16 cellular contexts compared by ENCODE assay signal in the genomic region with DNA sequence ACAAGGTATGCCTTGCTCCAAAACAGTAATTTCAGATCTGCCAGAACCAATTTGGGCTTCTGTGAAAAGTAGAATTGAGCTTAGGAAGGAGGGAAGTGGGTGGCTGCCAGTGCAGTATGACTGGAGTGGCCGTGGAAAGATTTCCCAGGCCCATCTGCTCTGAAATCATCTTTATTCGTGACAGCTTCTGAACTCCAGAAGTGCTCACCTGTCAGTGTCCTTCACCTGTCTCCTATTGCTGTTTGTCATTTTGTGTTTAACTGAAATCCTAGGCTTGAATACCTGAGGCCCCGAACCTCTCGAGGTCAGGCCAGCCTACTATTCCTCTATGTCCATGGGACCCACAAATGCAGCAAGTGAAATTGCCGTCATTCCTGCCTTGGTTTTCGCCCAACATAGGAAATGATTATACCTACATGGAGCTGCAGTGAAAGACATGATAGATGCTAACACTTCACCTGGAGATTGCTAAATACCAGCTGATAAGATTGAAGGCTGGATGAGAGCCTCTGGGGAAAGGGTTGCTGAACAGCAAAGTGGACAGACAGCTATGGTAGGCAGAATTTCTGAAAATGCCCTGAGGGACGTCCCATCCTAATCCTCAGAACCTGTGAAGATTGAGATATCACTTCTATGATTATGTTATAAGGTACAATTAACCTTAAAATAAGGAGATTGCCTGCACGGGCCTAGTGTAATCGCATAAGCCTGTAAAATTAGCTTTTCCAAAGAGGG.
DNase-seq lines count a peak whose midpoint lies in the region; ATAC-seq, FAIRE-seq and TF ChIP-seq lines count a peak whose summit lies in the region.
"Had no signal": no experiment of that assay in that cellular context is flagged by ENCODE, and none has a peak within 500 bp of the region (broad histone marks: within the 10 kb centered on the region; RNA-seq: fewer than 3 reads in every experiment).

No MANE protein-coding gene starts in this region.

- H3K36me3 ChIP-seq in BLaER1: peaks cover 12% of the 10 kb centered on the region; the same call in 1 of the 2 replicates
- no peaks in the 10 kb centered on the region for H3K36me3 ChIP-seq in esophagus muscularis mucosa
- no peaks in the 10 kb centered on the region for H3K36me3 ChIP-seq in A673 (ENCODE audit: insufficient read depth, low read length, poor library complexity, severe bottlenecking)

- H3K9me3 ChIP-seq in BLaER1: peaks cover 38% of the 10 kb centered on the region
- peaks cover 0 to 15% (median 2%) of the 10 kb centered on the region in 4 donors for H3K9me3 ChIP-seq in esophagus muscularis mucosa
- no peaks in the 10 kb centered on the region for H3K9me3 ChIP-seq in A673 (ENCODE audit: low read depth, low read length, poor library complexity, severe bottlenecking)

- no peak for TF ChIP-seq CTCF in esophagus muscularis mucosa (IDR thresholded peaks at IDR 0.05)
- TF ChIP-seq CTCF in osteocyte (IDR thresholded peaks at IDR 0.05): no peak
- no peak for TF ChIP-seq CTCF in A673 (conservative IDR thresholded peaks at IDR 0.05; ENCODE audit: low read depth, low read length)

- peak overlapping the region; percentile 42 for H3K27ac Mint-ChIP-seq in osteocyte (ENCODE audit: unreplicated experiment)
- H3K27ac Mint-ChIP-seq: B cell; CD8-positive, alpha-beta T cell had no signal

- peak; percentile 28 for FAIRE-seq in GM12891 (lab: Jason Lieb, UNC)
- FAIRE-seq: H54 had no signal

- DNase-seq in GM12891 (ENCODE audit: insufficient read length, low spot score): no peak
- DNase-seq in esophagus muscularis mucosa (ENCODE audit: extremely low spot score): peak; percentile 62
- DNase-seq in osteocyte (ENCODE audit: extremely low spot score, unreplicated experiment): no peak
- no peak for DNase-seq in stimulated activated CD4-positive, alpha-beta T cell treated with anti-CD3 and anti-CD28 coated beads, Interleukin-4, amount 100 ng/mL, for 4 hours
- no peak for DNase-seq in A673 (ENCODE audit: low spot score)
- DNase-seq: CD8-positive, alpha-beta T cell; COR-L47; DND-41; GDM1 had no signal

- no peaks in the 10 kb centered on the region for H3K27me3 ChIP-seq in BLaER1
- no peaks in the 10 kb centered on the region for H3K27me3 ChIP-seq in esophagus muscularis mucosa
- no peaks in the 10 kb centered on the region for H3K27me3 ChIP-seq in A673 (replicated peaks; ENCODE audit: insufficient read depth, low read depth, low read length, poor library complexity)

- ATAC-seq in GM19351 (IDR thresholded peaks at IDR 0.05; ENCODE audit: unreplicated experiment) (no peak), HG03196 (IDR thresholded peaks at IDR 0.05; ENCODE audit: unreplicated experiment) (no peak)
- ATAC-seq: CD8-positive, alpha-beta T cell had no signal

- H4K20me1 ChIP-seq in BLaER1: no peaks in the 10 kb centered on the region

- H3K4me3 ChIP-seq in BLaER1 (no peak overlapping the region), esophagus muscularis mucosa (no peak overlapping the region), A673 (ENCODE audit: low read depth, low read length, poor library complexity, severe bottlenecking) (no peak overlapping the region)
- H3K4me3 ChIP-seq: GM23248 had no signal

- no peak overlapping the region for H3K4me3 Mint-ChIP-seq in osteocyte (ENCODE audit: unreplicated experiment)
- H3K4me3 Mint-ChIP-seq: B cell; CD14-positive monocyte; CD8-positive, alpha-beta T cell had no signal

- H3K9me3 Mint-ChIP-seq in osteocyte (ENCODE audit: unreplicated experiment): peaks cover 5% of the 10 kb centered on the region

- peaks cover 37% of the 10 kb centered on the region for H3K4me1 ChIP-seq in BLaER1
- H3K4me1 ChIP-seq in esophagus muscularis mucosa: no peaks in the 10 kb centered on the region
- H3K4me1 ChIP-seq in A673 (ENCODE audit: insufficient read depth, low read length, poor library complexity, severe bottlenecking): no peaks in the 10 kb centered on the region

- no peak overlapping the region for H3K9ac ChIP-seq in BLaER1
- H3K9ac ChIP-seq: GM23248 had no signal

- TF ChIP-seq EP300 in esophagus muscularis mucosa (IDR thresholded peaks at IDR 0.05): no peak

- peaks cover 22% of the 10 kb centered on the region for H3K4me1 Mint-ChIP-seq in osteocyte (ENCODE audit: unreplicated experiment)

- BruUV-seq in A673 (replicated peaks; lab: Mats Ljungman, UMichigan): no TSS peak

- H3K36me3 Mint-ChIP-seq in osteocyte (ENCODE audit: unreplicated experiment): peaks cover 6% of the 10 kb centered on the region

- H3K27me3 Mint-ChIP-seq in osteocyte (ENCODE audit: unreplicated experiment): no peaks in the 10 kb centered on the region
- H3K27me3 Mint-ChIP-seq: B cell had no signal

- peak overlapping the region; percentile 41 for H3K4me2 ChIP-seq in BLaER1

- CTCF ChIA-PET in A673 (lab: Charles Lee): no interaction called here

- WGBS in esophagus muscularis mucosa: 87% methylated on average over 9 of the region's 9 CpGs

- H3K27ac ChIP-seq in BLaER1 (no peak overlapping the region), esophagus muscularis mucosa (replicated peaks in 1 of 4) (no peak overlapping the region), A673 (ENCODE audit: low read depth, low read length, poor library complexity, severe bottlenecking) (no peak overlapping the region)
- H3K27ac ChIP-seq: GM23248 had no signal

- TF ChIP-seq POLR2A in GM12891 (IDR thresholded peaks at IDR 0.05; ENCODE audit: low read depth, low read length): no peak
- TF ChIP-seq POLR2A in esophagus muscularis mucosa (IDR thresholded peaks at IDR 0.05; ENCODE audit: low read depth): no peak

- POLR2A ChIA-PET in A673 (lab: Charles Lee; ENCODE audit: low non-redundant PET): no interaction called here

- intact Hi-C loops in esophagus muscularis mucosa (cut with DNase I) (no loop called here), A673 (cut with micrococcal nuclease; ENCODE audit: unreplicated experiment) (no loop called here)

TF ChIP-seq in GM12891, 5 proteins besides CTCF, POLR2A, EP300 and RAD21:
- TF ChIP-seq TAF1 (IDR thresholded peaks at IDR 0.05; ENCODE audit: low read depth, low read length) (no peak), POU2F2 (IDR thresholded peaks at IDR 0.05; ENCODE audit: low read depth, low read length) (no peak), POLR2AphosphoS5 (IDR thresholded peaks at IDR 0.05; ENCODE audit: low read depth, low read length) (no peak), SPI1 (IDR thresholded peaks at IDR 0.05; ENCODE audit: low read depth, low read length) (no peak), PAX5 (IDR thresholded peaks at IDR 0.05; ENCODE audit: insufficient read depth, low read length, severe bottlenecking) (no peak)
